Comparison of ENCODE assay signal across 8 cellular contexts in genomic region chr2:68253211-68254068, GRCh38. TPM values are rescaled to one million over a fixed set of nuclear protein-coding genes. Genes with fewer than 3 reads are reported as not detected.
A peak's percentile ranks its signal among the peaks of the same experiment; 100 is the strongest.
DNase-seq lines count a peak whose midpoint lies in the region; TF ChIP-seq lines count a peak whose summit lies in the region.

No MANE protein-coding gene starts in this region.

- H3K36me3 Mint-ChIP-seq in activated naive CD8-positive, alpha-beta T cell treated with anti-CD3 and anti-CD28 coated beads for 36 hours: peaks cover 16% of the 10 kb centered on the region

- no peaks in the 10 kb centered on the region for H3K36me3 ChIP-seq in spleen

- peak overlapping the region; percentile 94 for H3K27ac Mint-ChIP-seq in activated naive CD8-positive, alpha-beta T cell treated with anti-CD3 and anti-CD28 coated beads for 36 hours

- H3K9me3 Mint-ChIP-seq in activated naive CD8-positive, alpha-beta T cell treated with anti-CD3 and anti-CD28 coated beads for 36 hours: no peaks in the 10 kb centered on the region

- peaks cover 24 to 58% (median 51%) of the 10 kb centered on the region in 6 donors for H3K4me1 ChIP-seq in spleen

- 0 to 2% (median 1%) methylated on average over 16 of the region's 16 CpGs for WGBS in spleen, 5 donors

- no peaks in the 10 kb centered on the region for H3K27me3 Mint-ChIP-seq in activated naive CD8-positive, alpha-beta T cell treated with anti-CD3 and anti-CD28 coated beads for 36 hours

- intact Hi-C loops in spleen (cut with DNase I; ENCODE audit: low total_unique reads): no loop called here

- TF ChIP-seq POLR2A in spleen (IDR thresholded peaks at IDR 0.05): no peak

- H3K4me3 ChIP-seq in spleen: peak overlapping the region; percentile 45 to 83 (median 76)

- H3K27me3 ChIP-seq in spleen (replicated peaks in 1 of 7): no peaks in the 10 kb centered on the region

- H3K9me3 ChIP-seq in spleen: no peaks in the 10 kb centered on the region

- peak overlapping the region; percentile 90 for H3K4me3 Mint-ChIP-seq in activated naive CD8-positive, alpha-beta T cell treated with anti-CD3 and anti-CD28 coated beads for 36 hours

- H3K27ac ChIP-seq in spleen: peak overlapping the region; percentile 94 to 99 (median 98)

- peaks cover 32% of the 10 kb centered on the region for H3K4me1 Mint-ChIP-seq in activated naive CD8-positive, alpha-beta T cell treated with anti-CD3 and anti-CD28 coated beads for 36 hours

- TF ChIP-seq CTCF in spleen (IDR thresholded peaks at IDR 0.05 in 8 of 11, conservative IDR thresholded peaks at IDR 0.05 in 3 of 11): no peak

- DNase-seq in ELR (ENCODE audit: low read depth): peak; percentile 48
- peak; percentile 34 for DNase-seq in NCI-H1694 (lab: John Stamatoyannopoulos, UW)
- DNase-seq in activated naive CD8-positive, alpha-beta T cell treated with anti-CD3 and anti-CD28 coated beads for 36 hours: peak; percentile 13
- peak; percentile 11 for DNase-seq in iPS-NIHi7 (ENCODE audit: extremely low spot score)
- DNase-seq in spleen: no peak
- no peak for DNase-seq in amniotic stem cell (lab: John Stamatoyannopoulos, UW)
- DNase-seq in NCI-H1105 (lab: John Stamatoyannopoulos, UW): no peak
- no peak for DNase-seq in NCI-H2196 treated with DMSO at 0.1 percent for 48 hours (lab: John Stamatoyannopoulos, UW; ENCODE audit: unreplicated experiment)

RNA-seq across cellular contexts. Expression of gene PPP3R1, which starts 1.1 kb away (rescaled TPM):
- total RNA-seq in activated naive CD8-positive, alpha-beta T cell treated with anti-CD3 and anti-CD28 coated beads for 36 hours: 10 to 100 TPM; 80.8 to 93.2 TPM
- total RNA-seq in spleen: 10 to 100 TPM; 55.2 to 78.2 (median 69.8) TPM
- 10 to 100 TPM; 13.7 to 26.2 (median 18.8) TPM for polyA plus RNA-seq in spleen

Comparison
In these comparisons a context has a peak if more than half of its experiments do, and no peak if none do; other contexts are left out.
1. DNase-seq: peak in ELR (single experiment), NCI-H1694 (single experiment), activated naive CD8-positive, alpha-beta T cell treated with anti-CD3 and anti-CD28 coated beads for 36 hours (single experiment) and iPS-NIHi7 (single experiment); none in spleen (single experiment), amniotic stem cell (single experiment), NCI-H1105 (single experiment) and NCI-H2196 treated with DMSO at 0.1 percent for 48 hours (single experiment).